Comparison of ENCODE assay signal across 3 cellular contexts in genomic region chr16:28939825-28940224, GRCh38. TPM values are rescaled to one million over a fixed set of nuclear protein-coding genes. Genes with fewer than 3 reads are reported as not detected.
"Had no signal": no experiment of that assay in that cellular context is flagged by ENCODE, and none has a peak within 500 bp of the region (broad histone marks: within the 10 kb centered on the region; RNA-seq: fewer than 3 reads in every experiment).

No MANE protein-coding gene starts in this region.

RNA-seq across cellular contexts. Expression of gene CD19, which starts 8.1 kb away (rescaled TPM):
- total RNA-seq: GM23248, H4, HFFc6 had no signal
- polyA plus RNA-seq: GM23248 had no signal
